8 cellular contexts compared by ENCODE assay signal in the genomic region with DNA sequence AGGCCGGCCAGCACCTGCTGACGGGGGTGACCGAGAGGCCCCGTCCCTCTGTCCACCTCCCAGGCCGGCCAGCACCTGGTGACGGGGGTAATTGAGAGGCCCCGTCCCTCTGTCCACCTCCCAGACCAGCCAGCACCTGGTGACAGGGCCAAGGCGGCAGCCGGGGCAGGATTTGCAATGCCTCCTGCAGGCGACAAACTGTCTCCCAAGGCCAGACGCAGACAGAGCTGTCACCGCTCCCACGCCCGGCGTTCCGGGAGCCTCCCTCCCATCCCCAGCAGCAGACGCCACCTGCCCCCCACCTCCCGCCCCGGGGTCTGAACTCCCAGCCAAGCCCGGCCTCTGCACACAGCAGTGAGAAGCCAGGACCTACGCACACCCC.
DNase-seq lines count a peak whose midpoint lies in the region; ATAC-seq and TF ChIP-seq lines count a peak whose summit lies in the region.

No MANE protein-coding gene starts in this region.

- ATAC-seq in HG03159 (IDR thresholded peaks at IDR 0.05; ENCODE audit: unreplicated experiment), result no peak
- ATAC-seq in HG02763 (IDR thresholded peaks at IDR 0.05; ENCODE audit: unreplicated experiment), result no peak
- no peak for ATAC-seq in GM18868 (IDR thresholded peaks at IDR 0.05; ENCODE audit: unreplicated experiment)

- peak; percentile 76 for DNase-seq in BE2C
- DNase-seq in Kasumi-1 (lab: John Stamatoyannopoulos, UW), result peak; percentile 50 to 65
- DNase-seq in epithelial cell of esophagus (ENCODE audit: low read depth), result no peak
- DNase-seq in neural progenitor cell (ENCODE audit: low spot score), result peak; percentile 62
- DNase-seq in NCI-H2196 (lab: John Stamatoyannopoulos, UW; ENCODE audit: unreplicated experiment), result no peak

- H3K27ac ChIP-seq in neural progenitor cell, result no peak overlapping the region

- H3K4me3 ChIP-seq in BE2C (ENCODE audit: low read depth, low read length) (peak overlapping the region; percentile 52), epithelial cell of esophagus (ENCODE audit: low read length) (peak overlapping the region; percentile 26), neural progenitor cell (peak overlapping the region; percentile 41)

- peaks cover 2% of the 10 kb centered on the region for H3K36me3 Mint-ChIP-seq in neural progenitor cell

- H3K9me3 ChIP-seq in BE2C, result no peaks in the 10 kb centered on the region
- no peaks in the 10 kb centered on the region for H3K9me3 ChIP-seq in neural progenitor cell (ENCODE audit: low read depth)

- H3K36me3 ChIP-seq in BE2C (no peaks in the 10 kb centered on the region), neural progenitor cell (no peaks in the 10 kb centered on the region)

- peaks cover 6% of the 10 kb centered on the region for H3K9me3 Mint-ChIP-seq in neural progenitor cell

- H3K27me3 ChIP-seq in BE2C, result no peaks in the 10 kb centered on the region
- peaks cover 24% of the 10 kb centered on the region for H3K27me3 ChIP-seq in neural progenitor cell

- H2AFZ ChIP-seq in neural progenitor cell (replicated peaks), result peak overlapping the region; percentile 52

- no peak overlapping the region for H3K27ac Mint-ChIP-seq in neural progenitor cell

- H3K27me3 Mint-ChIP-seq in neural progenitor cell (ENCODE audit: insufficient read depth, low read depth), result peaks cover 17% of the 10 kb centered on the region

- peaks cover 16% of the 10 kb centered on the region for H3K4me1 Mint-ChIP-seq in neural progenitor cell

- H3K79me2 ChIP-seq in neural progenitor cell (ENCODE audit: low read depth), result no peaks in the 10 kb centered on the region

- H3K4me3 Mint-ChIP-seq in neural progenitor cell, result peak overlapping the region; percentile 58

- peak overlapping the region; percentile 84 for H3K4me2 ChIP-seq in neural progenitor cell

- TF ChIP-seq CTCF in BE2C (IDR thresholded peaks at IDR 0.05; ENCODE audit: low read depth, low read length) (no peak), epithelial cell of esophagus (IDR thresholded peaks at IDR 0.05; ENCODE audit: insufficient read depth, low read depth, low read length, missing control alignments) (no peak), neural progenitor cell (IDR thresholded peaks at IDR 0.05) (no peak)

- no peak overlapping the region for H3K9ac ChIP-seq in neural progenitor cell

- no peaks in the 10 kb centered on the region for H3F3A ChIP-seq in neural progenitor cell (ENCODE audit: low read depth)

- H4K20me1 ChIP-seq in neural progenitor cell (ENCODE audit: low read depth), result no peaks in the 10 kb centered on the region

- no peaks in the 10 kb centered on the region for H3K4me1 ChIP-seq in BE2C
- peaks cover 5% of the 10 kb centered on the region for H3K4me1 ChIP-seq in neural progenitor cell

Comparison
In these comparisons a context has a peak if more than half of its experiments do, and no peak if none do; other contexts are left out.
1. DNase-seq: peak in BE2C (single experiment), Kasumi-1 (2 of 2) and neural progenitor cell (single experiment); none in epithelial cell of esophagus (single experiment) and NCI-H2196 (single experiment).
2. Peak in every context shown above with its lines, with median percentiles within 50 percentile points of each other: H3K4me3 ChIP-seq.